Comparison of ENCODE assay signal across 22 cellular contexts in genomic region chr3:61908344-61908743, GRCh38.
DNase-seq lines count a peak whose midpoint lies in the region; ATAC-seq and TF ChIP-seq lines count a peak whose summit lies in the region.
"Had no signal": no experiment of that assay in that cellular context is flagged by ENCODE, and none has a peak within 500 bp of the region (broad histone marks: within the 10 kb centered on the region; RNA-seq: fewer than 3 reads in every experiment).

No MANE protein-coding gene starts in this region.

- H3K36me3 ChIP-seq in subcutaneous abdominal adipose tissue (ENCODE audit: control insufficient read depth in 5 of 5, insufficient read depth in 5 of 5, low read length in 5 of 5) (no peaks in the 10 kb centered on the region), thyroid gland (no peaks in the 10 kb centered on the region)
- H3K36me3 ChIP-seq: cardiac muscle cell, heart right ventricle, ovary, sigmoid colon, upper lobe of left lung had no signal

- intact Hi-C loops in thyroid gland (cut with DNase I) = no loop called here

- H3K4me3 ChIP-seq in fibroblast of the aortic adventitia (ENCODE audit: low read depth, low read length) = no peak overlapping the region
- H3K4me3 ChIP-seq in subcutaneous abdominal adipose tissue (ENCODE audit: low read depth in 1 of 5, low read length in 5 of 5) = no peak overlapping the region
- H3K4me3 ChIP-seq in thyroid gland (replicated peaks in 1 of 3) = no peak overlapping the region
- H3K4me3 ChIP-seq: cardiac muscle cell, heart right ventricle, ovary, sigmoid colon, upper lobe of left lung had no signal

- H3K27me3 ChIP-seq in subcutaneous abdominal adipose tissue (ENCODE audit: control insufficient read depth in 5 of 5, insufficient read depth in 4 of 5, low read length in 5 of 5) (no peaks in the 10 kb centered on the region), thyroid gland (no peaks in the 10 kb centered on the region)
- H3K27me3 ChIP-seq: cardiac muscle cell, heart right ventricle, ovary, sigmoid colon, upper lobe of left lung had no signal

- no peak overlapping the region for H3K9ac ChIP-seq in subcutaneous abdominal adipose tissue (ENCODE audit: low read length in 5 of 5)

- peaks cover 3 to 24% (median 22%) of the 10 kb centered on the region in 5 donors for H3K4me1 ChIP-seq in subcutaneous abdominal adipose tissue (ENCODE audit: control insufficient read depth in 5 of 5, insufficient read depth in 5 of 5, low read length in 5 of 5)
- H3K4me1 ChIP-seq in thyroid gland = peaks cover 18 to 20% of the 10 kb centered on the region in 2 donors

- H3K9me3 ChIP-seq in subcutaneous abdominal adipose tissue (ENCODE audit: control insufficient read depth in 5 of 5, low read length in 5 of 5) (no peaks in the 10 kb centered on the region), thyroid gland (no peaks in the 10 kb centered on the region)
- H3K9me3 ChIP-seq: heart right ventricle, ovary, sigmoid colon, upper lobe of left lung had no signal

- TF ChIP-seq CTCF in fibroblast of the aortic adventitia (IDR thresholded peaks at IDR 0.05; ENCODE audit: insufficient read depth, low read length) (no peak), thyroid gland (IDR thresholded peaks at IDR 0.05) (no peak)

- 92 to 94% methylated on average over 4 of the region's 4 CpGs for WGBS in thyroid gland, 2 donors

- DNase-seq in SKM-1 treated with dmso at 0.1 percent for 144 hours (lab: John Stamatoyannopoulos, UW; ENCODE audit: unreplicated experiment) = peak; percentile 28
- no peak for DNase-seq in SKM-1 (lab: John Stamatoyannopoulos, UW; ENCODE audit: unreplicated experiment)
- DNase-seq in M059J (ENCODE audit: low read depth) = peak; percentile 41
- DNase-seq in fibroblast of the aortic adventitia (ENCODE audit: low read depth) = peak; percentile 44
- no peak for DNase-seq in cerebellum (ENCODE audit: low spot score)
- DNase-seq in thyroid gland = no peak
- DNase-seq: activated CD4-positive, alpha-beta T cell treated with anti-CD3 and anti-CD28 coated beads, Interleukin-2, amount 50 U/mL, for 1 hour; activated CD8-positive, alpha-beta memory T cell treated with anti-CD3 and anti-CD28 coated beads, Interleukin-2, amount 50 U/mL, for 4 hours; CD4-positive, CD25-positive, alpha-beta regulatory T cell; heart right ventricle; naive thymus-derived CD8-positive, alpha-beta T cell; NCI-H1436; NCI-H526; ovary; sigmoid colon; stimulated activated naive CD8-positive, alpha-beta T cell treated with anti-CD3 and anti-CD28 coated beads, Interleukin-15, Interleukin-2, amounts not matched to agents 100 U/mL and 50 U/mL, for 24 hours; upper lobe of left lung had no signal

- no peak for ATAC-seq in HG03039 (IDR thresholded peaks at IDR 0.05; ENCODE audit: unreplicated experiment)
- ATAC-seq: heart right ventricle; naive thymus-derived CD8-positive, alpha-beta T cell; Right ventricle myocardium inferior; stimulated activated naive CD8-positive, alpha-beta T cell treated with anti-CD3 and anti-CD28 coated beads, Interleukin-15, Interleukin-2, amounts not matched to agents 100 U/mL and 50 U/mL, for 24 hours had no signal

- peak overlapping the region; percentile 72 for H3K27ac ChIP-seq in subcutaneous abdominal adipose tissue (ENCODE audit: low read depth, low read length)
- H3K27ac ChIP-seq in thyroid gland = no peak overlapping the region
- H3K27ac ChIP-seq: cardiac muscle cell, epithelial cell of prostate, ovary, sigmoid colon, upper lobe of left lung had no signal

- TF ChIP-seq POLR2A in thyroid gland (IDR thresholded peaks at IDR 0.05) = no peak

Comparison
In these comparisons a context has a peak if more than half of its experiments do, and no peak if none do; other contexts are left out.
1. DNase-seq: peak in SKM-1 treated with dmso at 0.1 percent for 144 hours (single experiment), M059J (single experiment) and fibroblast of the aortic adventitia (single experiment); none in SKM-1 (single experiment), cerebellum (single experiment) and thyroid gland (0 of 2).